ENCODE assay signal across 19 cellular contexts in the genomic region with DNA sequence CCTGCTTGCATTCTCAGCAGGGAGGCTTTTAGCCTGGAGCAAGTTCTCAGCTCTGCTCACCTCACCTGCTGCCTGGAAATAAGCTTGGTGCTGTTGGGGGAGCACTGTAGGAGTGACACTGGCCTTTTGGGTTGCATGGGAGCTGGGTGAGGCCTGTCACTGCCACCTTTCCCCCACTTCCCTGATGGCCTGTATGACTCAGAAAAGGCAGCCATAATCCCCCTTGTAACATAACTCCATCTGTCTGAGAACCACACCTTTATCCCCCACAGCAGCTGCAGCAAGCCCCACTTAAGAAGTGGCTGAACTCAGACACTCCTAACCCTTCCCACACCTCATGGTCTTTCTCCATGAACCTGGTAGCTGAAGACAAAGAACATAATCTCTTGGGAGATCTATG.
DNase-seq lines count a peak whose midpoint lies in the region; FAIRE-seq and TF ChIP-seq lines count a peak whose summit lies in the region.
"Had no signal": no experiment of that assay in that cellular context is flagged by ENCODE, and none has a peak within 500 bp of the region (broad histone marks: within the 10 kb centered on the region; RNA-seq: fewer than 3 reads in every experiment).

No MANE protein-coding gene starts in this region.

- no peaks in the 10 kb centered on the region for H3K27me3 ChIP-seq in WERI-Rb-1 (ENCODE audit: insufficient read depth, low read depth, severe bottlenecking)

- DNase-seq in NCI-H345 (lab: John Stamatoyannopoulos, UW) (peak; percentile 25), NCI-H345 treated with DMSO at 0.1 percent for 48 hours (lab: John Stamatoyannopoulos, UW; ENCODE audit: unreplicated experiment) (no peak), NCI-H146 treated with DMSO at 0.1 percent for 48 hours (lab: John Stamatoyannopoulos, UW; ENCODE audit: unreplicated experiment) (peak; percentile 52), WERI-Rb-1 (peak; percentile 68), NCI-H748 (lab: John Stamatoyannopoulos, UW; ENCODE audit: unreplicated experiment) (no peak), HTR-8/SVneo (ENCODE audit: insufficient read length, low spot score) (no peak), mesenteric fat pad (ENCODE audit: low spot score) (no peak), caudate nucleus (lab: John Stamatoyannopoulos, UW) (no peak)
- DNase-seq: 8988T, C1 segment of cervical spinal cord, DMS153, NCI-H1092, NCI-H2029 treated with DMSO at 0.1 percent for 48 hours, NCI-H526, SK-N-SH, T-helper 17 cell had no signal

- FAIRE-seq in HTR-8/SVneo (lab: Jason Lieb, UNC) = no peak
- FAIRE-seq: GM12878, GM18507, H54 had no signal

- H3K27ac ChIP-seq in WERI-Rb-1 (peak overlapping the region; percentile 21; the same call in 1 of the 2 replicates), caudate nucleus (ENCODE audit: low read depth, low read length) (no peak overlapping the region)

- no peak for TF ChIP-seq CTCF in WERI-Rb-1 (IDR thresholded peaks at IDR 0.05; ENCODE audit: low read depth, low read length)

- H3K36me3 ChIP-seq in WERI-Rb-1 = no peaks in the 10 kb centered on the region

- no peak overlapping the region for H3K4me3 ChIP-seq in WERI-Rb-1 (ENCODE audit: low read depth, low read length)
- H3K4me3 ChIP-seq: GM12878 had no signal

- peaks cover 39% of the 10 kb centered on the region for H3K9me3 ChIP-seq in WERI-Rb-1 (ENCODE audit: severe bottlenecking)

Comparison
In these comparisons a context has a peak if more than half of its experiments do, and no peak if none do; other contexts are left out.
1. DNase-seq: peak in NCI-H345 (single experiment), NCI-H146 treated with DMSO at 0.1 percent for 48 hours (single experiment) and WERI-Rb-1 (single experiment); none in NCI-H345 treated with DMSO at 0.1 percent for 48 hours (single experiment), NCI-H748 (single experiment), HTR-8/SVneo (single experiment), mesenteric fat pad (single experiment) and caudate nucleus (0 of 61).